ENCODE assay signal across 1 cellular context in genomic region chr2:228507231-228507824, GRCh38.
TF ChIP-seq lines count a peak whose summit lies in the region.

No MANE protein-coding gene starts in this region.

TF ChIP-seq in WTC11, 78 proteins besides CTCF, POLR2A, EP300 and RAD21 (continued from another document):
- TF ChIP-seq ZNF281 (CRISPR knock-in tag; IDR thresholded peaks at IDR 0.05) (no peak), ZNF423 (CRISPR knock-in tag; IDR thresholded peaks at IDR 0.05) (peak; percentile 26; the same call in 1 of the 2 replicates)
